ENCODE assay signal across 21 cellular contexts in genomic region chr5:54656261-54656728, GRCh38.
DNase-seq lines count a peak whose midpoint lies in the region; ATAC-seq and TF ChIP-seq lines count a peak whose summit lies in the region.
"Had no signal": no experiment of that assay in that cellular context is flagged by ENCODE, and none has a peak within 500 bp of the region (broad histone marks: within the 10 kb centered on the region; RNA-seq: fewer than 3 reads in every experiment).

No MANE protein-coding gene starts in this region.

- peak overlapping the region in 9 of 11 experiments; percentile 4 to 56 (median 25); a peak in 12 of 22 replicates for H3K4me2 ChIP-seq in BLaER1 treated with 17β-estradiol and CSF1 and Interleukin-3, amounts not matched to agents 10 nM and 100 nM
- H3K4me2 ChIP-seq: PC-9 had no signal

- in situ Hi-C loops in gastrocnemius medialis (cut with MboI; ENCODE audit: low sequenced_read_pairs in 4 of 4) = no loop called here

- peaks cover 4% of the 10 kb centered on the region for H3K9me3 Mint-ChIP-seq in activated CD4-positive, alpha-beta memory T cell treated with anti-CD3 and anti-CD28 coated beads, Interleukin-2, amount 10 ng/mL, durations not matched to agents 7 days and 5 days
- H3K9me3 Mint-ChIP-seq: activated CD4-positive, alpha-beta T cell treated with anti-CD3 and anti-CD28 coated beads, Interleukin-2, amount 10 ng/mL, durations not matched to agents 24 days and 14 days; activated naive CD8-positive, alpha-beta T cell treated with anti-CD3 and anti-CD28 coated beads, Interleukin-2, amount 10 ng/mL, durations not matched to agents 7 days and 5 days; activated T-helper 2 cell treated with anti-CD3 and anti-CD28 coated beads, Interferon-gamma antibody, Interleukin-2, Interleukin-4, amounts not matched to agents 10 μg/mL and 5 μg/mL and 100 μg/mL, durations not matched to agents 14 hours and 24 hours and 36 hours; CD14-positive monocyte; neural crest cell had no signal

- H3K4me3 ChIP-seq in BLaER1 treated with 17β-estradiol and CSF1 and Interleukin-3, amounts not matched to agents 10 nM and 100 nM = no peak overlapping the region
- H3K4me3 ChIP-seq in heart right ventricle (no peak overlapping the region), gastrocnemius medialis (no peak overlapping the region), esophagus squamous epithelium (no peak overlapping the region)
- H3K4me3 ChIP-seq: cardiac muscle cell, PC-9, prostate gland, SJCRH30 had no signal

- peaks cover 14 to 57% (median 35%) of the 10 kb centered on the region in 10 experiments for H3K4me1 ChIP-seq in BLaER1 treated with 17β-estradiol and CSF1 and Interleukin-3, amounts not matched to agents 10 nM and 100 nM
- peaks cover 0 to 36% (median 12%) of the 10 kb centered on the region in 9 donors for H3K4me1 ChIP-seq in heart right ventricle
- peaks cover 0 to 5% of the 10 kb centered on the region in 2 donors for H3K4me1 ChIP-seq in gastrocnemius medialis
- peaks cover 0 to 21% (median 11%) of the 10 kb centered on the region in 3 donors for H3K4me1 ChIP-seq in esophagus squamous epithelium
- H3K4me1 ChIP-seq: prostate gland, SJCRH30 had no signal

- DNase-seq in astrocyte of the hippocampus (ENCODE audit: low read depth, low spot score) = peak; percentile 83
- DNase-seq in heart right ventricle = peak in 1 of 2 donors; percentile 52
- DNase-seq in gastrocnemius medialis = peak in 1 of 2 donors; percentile 33
- no peak for DNase-seq in HUDEP-2 (lab: John Stamatoyannopoulos, UW; ENCODE audit: unreplicated experiment in 76 of 76)
- DNase-seq in activated CD4-positive, alpha-beta memory T cell treated with anti-CD3 and anti-CD28 coated beads, Interleukin-2, amount 10 ng/mL, durations not matched to agents 7 days and 5 days = no peak
- no peak for DNase-seq in stimulated activated CD4-positive, alpha-beta T cell treated with anti-CD3 and anti-CD28 coated beads, Interleukin-4, amount 100 ng/mL, for 24 hours
- no peak for DNase-seq in esophagus squamous epithelium (lab: John Stamatoyannopoulos, UW)
- DNase-seq: ACHN; activated CD4-positive, alpha-beta T cell treated with anti-CD3 and anti-CD28 coated beads, Interleukin-2, amount 10 ng/mL, durations not matched to agents 24 days and 14 days; activated naive CD8-positive, alpha-beta T cell treated with anti-CD3 and anti-CD28 coated beads, Interleukin-2, amount 10 ng/mL, durations not matched to agents 7 days and 5 days; erythroblast; NCI-H187; NCI-H2227 treated with DMSO at 0.1 percent for 48 hours; PC-9; SJCRH30 had no signal

- TF ChIP-seq CTCF in heart right ventricle (IDR thresholded peaks at IDR 0.05) = no peak
- no peak for TF ChIP-seq CTCF in gastrocnemius medialis (IDR thresholded peaks at IDR 0.05 in 4 of 5, conservative IDR thresholded peaks at IDR 0.05 in 1 of 5)
- TF ChIP-seq CTCF in esophagus squamous epithelium (IDR thresholded peaks at IDR 0.05) = no peak

- H3K9ac ChIP-seq in BLaER1 treated with 17β-estradiol and CSF1 and Interleukin-3, amounts not matched to agents 10 nM and 100 nM = no peak overlapping the region

- WGBS in heart right ventricle, 2 donors = 23% methylated on average over 2 of the region's 2 CpGs
- 48 to 64% methylated on average over 2 of the region's 2 CpGs for WGBS in esophagus squamous epithelium, 2 donors

- no peaks in the 10 kb centered on the region for H3K36me3 ChIP-seq in BLaER1 treated with 17β-estradiol and CSF1 and Interleukin-3, amounts not matched to agents 10 nM and 100 nM
- no peaks in the 10 kb centered on the region for H3K36me3 ChIP-seq in heart right ventricle
- no peaks in the 10 kb centered on the region for H3K36me3 ChIP-seq in gastrocnemius medialis
- H3K36me3 ChIP-seq in esophagus squamous epithelium = no peaks in the 10 kb centered on the region
- H3K36me3 ChIP-seq: cardiac muscle cell, prostate gland, SJCRH30 had no signal

- peak overlapping the region in 2 of 11 experiments; percentile 12 to 15; a peak in 3 of 22 replicates for H3K27ac ChIP-seq in BLaER1 treated with 17β-estradiol and CSF1 and Interleukin-3, amounts not matched to agents 10 nM and 100 nM
- H3K27ac ChIP-seq in heart right ventricle = peak overlapping the region in 8 of 10 donors; percentile 8 to 71 (median 56)
- no peak overlapping the region for H3K27ac ChIP-seq in gastrocnemius medialis
- peak overlapping the region in 2 of 4 donors; percentile 56 to 66 for H3K27ac ChIP-seq in esophagus squamous epithelium
- H3K27ac ChIP-seq: cardiac muscle cell, PC-9, prostate gland, SJCRH30 had no signal

- no peaks in the 10 kb centered on the region for H4K20me1 ChIP-seq in BLaER1 treated with 17β-estradiol and CSF1 and Interleukin-3, amounts not matched to agents 10 nM and 100 nM

- peaks cover 7% of the 10 kb centered on the region for H3K36me3 Mint-ChIP-seq in activated CD4-positive, alpha-beta memory T cell treated with anti-CD3 and anti-CD28 coated beads, Interleukin-2, amount 10 ng/mL, durations not matched to agents 7 days and 5 days (ENCODE audit: low read depth)
- H3K36me3 Mint-ChIP-seq: activated naive CD8-positive, alpha-beta T cell treated with anti-CD3 and anti-CD28 coated beads, Interleukin-2, amount 10 ng/mL, durations not matched to agents 7 days and 5 days had no signal

- H3K27me3 Mint-ChIP-seq in activated CD4-positive, alpha-beta memory T cell treated with anti-CD3 and anti-CD28 coated beads, Interleukin-2, amount 10 ng/mL, durations not matched to agents 7 days and 5 days = no peaks in the 10 kb centered on the region
- H3K27me3 Mint-ChIP-seq: activated CD4-positive, alpha-beta T cell treated with anti-CD3 and anti-CD28 coated beads, Interleukin-2, amount 10 ng/mL, durations not matched to agents 24 days and 14 days; activated naive CD8-positive, alpha-beta T cell treated with anti-CD3 and anti-CD28 coated beads, Interleukin-2, amount 10 ng/mL, durations not matched to agents 7 days and 5 days had no signal

- CTCF ChIA-PET in activated CD4-positive, alpha-beta memory T cell treated with anti-CD3 and anti-CD28 coated beads, Interleukin-2, amount 10 ng/mL, durations not matched to agents 7 days and 5 days (lab: Charles Lee) = no interaction called here

- intact Hi-C loops in heart right ventricle (cut with DNase I) (loop anchor here in 4 of 10 donors (5.0 to 10.0 kb wide), 4 partner anchors 66 to 189 kb away; no protein-coding TSS in a partner anchor), gastrocnemius medialis (cut with DNase I; ENCODE audit: low total_unique reads) (loop anchor here (5.0 kb wide), 1 partner anchor 139 kb away; the partner anchor contains the start of gene SNX18), esophagus squamous epithelium (cut with DNase I) (no loop called here)

- POLR2A ChIA-PET in activated CD4-positive, alpha-beta memory T cell treated with anti-CD3 and anti-CD28 coated beads, Interleukin-2, amount 10 ng/mL, durations not matched to agents 7 days and 5 days (lab: Charles Lee) = no interaction called here

- ATAC-seq in heart right ventricle = peak; percentile 64 to 87 (median 80)
- ATAC-seq in gastrocnemius medialis = peak; percentile 55 to 63

- H3K9me3 ChIP-seq in BLaER1 treated with 17β-estradiol and CSF1 and Interleukin-3, amounts not matched to agents 10 nM and 100 nM (replicated peaks in 1 of 11) = peaks cover 0 to 13% (median 0%) of the 10 kb centered on the region in 11 experiments; a peak in 4 of 22 replicates
- no peaks in the 10 kb centered on the region for H3K9me3 ChIP-seq in heart right ventricle
- no peaks in the 10 kb centered on the region for H3K9me3 ChIP-seq in gastrocnemius medialis
- H3K9me3 ChIP-seq in esophagus squamous epithelium = no peaks in the 10 kb centered on the region
- H3K9me3 ChIP-seq: prostate gland, SJCRH30 had no signal

- TF ChIP-seq POLR2A in gastrocnemius medialis (IDR thresholded peaks at IDR 0.05) = no peak
- no peak for TF ChIP-seq POLR2A in esophagus squamous epithelium (IDR thresholded peaks at IDR 0.05)

- peaks cover 20% of the 10 kb centered on the region for H3K4me1 Mint-ChIP-seq in activated CD4-positive, alpha-beta memory T cell treated with anti-CD3 and anti-CD28 coated beads, Interleukin-2, amount 10 ng/mL, durations not matched to agents 7 days and 5 days
- H3K4me1 Mint-ChIP-seq: neural crest cell had no signal

- no peaks in the 10 kb centered on the region for H3K27me3 ChIP-seq in BLaER1 treated with 17β-estradiol and CSF1 and Interleukin-3, amounts not matched to agents 10 nM and 100 nM
- H3K27me3 ChIP-seq in heart right ventricle = no peaks in the 10 kb centered on the region
- no peaks in the 10 kb centered on the region for H3K27me3 ChIP-seq in gastrocnemius medialis
- H3K27me3 ChIP-seq in esophagus squamous epithelium = no peaks in the 10 kb centered on the region
- H3K27me3 ChIP-seq: cardiac muscle cell had no signal

- H3K27ac Mint-ChIP-seq in activated CD4-positive, alpha-beta memory T cell treated with anti-CD3 and anti-CD28 coated beads, Interleukin-2, amount 10 ng/mL, durations not matched to agents 7 days and 5 days = no peak overlapping the region
- H3K27ac Mint-ChIP-seq: activated CD4-positive, alpha-beta T cell treated with anti-CD3 and anti-CD28 coated beads, Interleukin-2, amount 10 ng/mL, durations not matched to agents 24 days and 14 days; activated naive CD8-positive, alpha-beta T cell treated with anti-CD3 and anti-CD28 coated beads, Interleukin-2, amount 10 ng/mL, durations not matched to agents 7 days and 5 days; activated T-helper 2 cell treated with anti-CD3 and anti-CD28 coated beads, Interferon-gamma antibody, Interleukin-2, Interleukin-4, amounts not matched to agents 10 μg/mL and 5 μg/mL and 100 μg/mL, durations not matched to agents 14 hours and 24 hours and 36 hours had no signal

- no peak overlapping the region for H3K4me3 Mint-ChIP-seq in activated CD4-positive, alpha-beta memory T cell treated with anti-CD3 and anti-CD28 coated beads, Interleukin-2, amount 10 ng/mL, durations not matched to agents 7 days and 5 days
- H3K4me3 Mint-ChIP-seq: activated CD4-positive, alpha-beta T cell treated with anti-CD3 and anti-CD28 coated beads, Interleukin-2, amount 10 ng/mL, durations not matched to agents 24 days and 14 days; activated naive CD8-positive, alpha-beta T cell treated with anti-CD3 and anti-CD28 coated beads, Interleukin-2, amount 10 ng/mL, durations not matched to agents 7 days and 5 days; CD14-positive monocyte; neural crest cell had no signal

Comparison
In these comparisons a context has a peak if more than half of its experiments do, and no peak if none do; other contexts are left out.
1. H3K27ac ChIP-seq: peak in heart right ventricle (8 of 10); none in gastrocnemius medialis (0 of 4).